1 cellular context compared by ENCODE assay signal in genomic region chr7:140212100-140212881, GRCh38.
TF ChIP-seq lines count a peak whose summit lies in the region.

No MANE protein-coding gene starts in this region.

TF ChIP-seq in SK-N-SH, 30 proteins besides CTCF, POLR2A, EP300 and RAD21 (continued from another document):
- no peak for TF ChIP-seq USF1 (IDR thresholded peaks at IDR 0.05; ENCODE audit: borderline replicate concordance, low read depth)
- TF ChIP-seq ZBTB33 (IDR thresholded peaks at IDR 0.05; ENCODE audit: borderline replicate concordance, low read depth), result no peak
- TF ChIP-seq POLR2AphosphoS5 (IDR thresholded peaks at IDR 0.05; ENCODE audit: low read depth, low read length), result no peak
